In the genomic region with DNA sequence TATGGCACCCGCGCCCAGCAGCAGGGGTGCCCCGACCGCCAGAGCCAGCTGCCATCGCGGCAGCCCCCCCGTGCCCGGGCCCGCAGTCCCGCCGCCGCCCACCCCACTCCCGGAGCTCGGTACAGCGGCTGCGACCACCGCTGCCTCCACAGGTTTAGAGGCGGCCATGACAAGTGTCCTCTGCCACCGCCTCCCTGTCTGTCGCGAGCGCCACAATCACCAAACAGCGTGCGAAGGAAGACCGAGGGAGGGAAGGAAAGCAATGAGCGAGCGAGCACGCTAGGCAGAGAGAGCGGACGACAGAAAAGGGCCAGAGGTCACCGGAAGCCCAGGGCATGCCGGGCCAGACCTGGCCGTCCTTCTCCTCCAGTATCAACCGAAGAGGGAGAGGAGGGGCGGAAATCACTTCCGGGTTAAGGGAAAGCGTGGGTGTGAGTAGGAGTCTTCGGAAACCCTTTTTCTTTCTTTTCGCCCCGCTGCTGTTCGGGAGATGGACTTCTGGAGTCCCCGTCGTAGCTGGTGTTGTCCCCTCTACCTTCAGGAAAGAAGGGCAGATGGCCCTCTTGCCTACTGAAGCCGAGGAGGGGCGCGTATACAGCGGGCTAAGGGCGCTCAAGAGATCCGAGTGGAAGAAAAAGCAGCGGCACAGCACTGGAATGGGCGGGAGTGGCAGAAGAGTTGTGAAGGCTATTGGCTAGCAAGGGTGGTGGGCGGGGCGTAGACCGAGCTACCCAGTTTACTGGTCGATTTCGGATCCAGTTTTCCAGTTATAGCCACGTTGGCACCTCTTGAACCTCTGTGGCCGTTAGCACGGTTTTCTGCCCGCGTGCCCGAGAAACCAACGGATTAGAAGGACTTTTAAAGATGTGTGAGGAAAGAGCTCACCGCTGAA, we compare ENCODE assay signal across 1 cellular context.
TF ChIP-seq lines count a peak whose summit lies in the region.

Gene LNP1, plus strand, starts transcription at position 758 of the 892 bp plus-strand sequence. CDS start 28,191 bp downstream, outside the sequence.
Gene TOMM70, minus strand, starts transcription at position 308 of the 892 bp plus-strand sequence. Its CDS starts 140 bp downstream, at position 168.

TF ChIP-seq in HEK293, 187 proteins besides CTCF, POLR2A, EP300 and RAD21 (continued from another document and continues in another):
- TF ChIP-seq, protein P1, sequence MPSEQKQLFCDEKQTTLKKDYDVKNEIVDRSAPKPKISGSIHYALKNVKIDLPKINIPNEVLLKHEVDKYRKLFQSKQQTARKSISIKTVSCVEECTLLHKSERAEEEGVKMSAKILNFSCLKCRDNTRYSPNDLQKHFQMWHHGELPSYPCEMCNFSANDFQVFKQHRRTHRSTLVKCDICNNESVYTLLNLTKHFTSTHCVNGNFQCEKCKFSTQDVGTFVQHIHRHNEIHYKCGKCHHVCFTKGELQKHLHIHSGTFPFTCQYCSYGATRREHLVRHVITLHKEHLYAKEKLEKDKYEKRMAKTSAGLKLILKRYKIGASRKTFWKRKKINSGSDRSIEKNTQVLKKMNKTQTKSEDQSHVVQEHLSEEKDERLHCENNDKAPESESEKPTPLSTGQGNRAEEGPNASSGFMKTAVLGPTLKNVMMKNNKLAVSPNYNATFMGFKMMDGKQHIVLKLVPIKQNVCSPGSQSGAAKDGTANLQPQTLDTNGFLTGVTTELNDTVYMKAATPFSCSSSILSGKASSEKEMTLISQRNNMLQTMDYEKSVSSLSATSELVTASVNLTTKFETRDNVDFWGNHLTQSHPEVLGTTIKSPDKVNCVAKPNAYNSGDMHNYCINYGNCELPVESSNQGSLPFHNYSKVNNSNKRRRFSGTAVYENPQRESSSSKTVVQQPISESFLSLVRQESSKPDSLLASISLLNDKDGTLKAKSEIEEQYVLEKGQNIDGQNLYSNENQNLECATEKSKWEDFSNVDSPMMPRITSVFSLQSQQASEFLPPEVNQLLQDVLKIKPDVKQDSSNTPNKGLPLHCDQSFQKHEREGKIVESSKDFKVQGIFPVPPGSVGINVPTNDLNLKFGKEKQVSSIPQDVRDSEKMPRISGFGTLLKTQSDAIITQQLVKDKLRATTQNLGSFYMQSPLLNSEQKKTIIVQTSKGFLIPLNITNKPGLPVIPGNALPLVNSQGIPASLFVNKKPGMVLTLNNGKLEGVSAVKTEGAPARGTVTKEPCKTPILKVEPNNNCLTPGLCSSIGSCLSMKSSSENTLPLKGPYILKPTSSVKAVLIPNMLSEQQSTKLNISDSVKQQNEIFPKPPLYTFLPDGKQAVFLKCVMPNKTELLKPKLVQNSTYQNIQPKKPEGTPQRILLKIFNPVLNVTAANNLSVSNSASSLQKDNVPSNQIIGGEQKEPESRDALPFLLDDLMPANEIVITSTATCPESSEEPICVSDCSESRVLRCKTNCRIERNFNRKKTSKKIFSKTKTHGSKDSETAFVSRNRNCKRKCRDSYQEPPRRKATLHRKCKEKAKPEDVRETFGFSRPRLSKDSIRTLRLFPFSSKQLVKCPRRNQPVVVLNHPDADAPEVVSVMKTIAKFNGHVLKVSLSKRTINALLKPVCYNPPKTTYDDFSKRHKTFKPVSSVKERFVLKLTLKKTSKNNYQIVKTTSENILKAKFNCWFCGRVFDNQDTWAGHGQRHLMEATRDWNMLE (tag by site-specific recombination; conservative IDR thresholded peaks at IDR 0.05; ENCODE audit: low read depth): peak; percentile 99
- TF ChIP-seq ZNF266 (tag by site-specific recombination; IDR thresholded peaks at IDR 0.05; ENCODE audit: low read depth): no peak
- TF ChIP-seq, protein P2, sequence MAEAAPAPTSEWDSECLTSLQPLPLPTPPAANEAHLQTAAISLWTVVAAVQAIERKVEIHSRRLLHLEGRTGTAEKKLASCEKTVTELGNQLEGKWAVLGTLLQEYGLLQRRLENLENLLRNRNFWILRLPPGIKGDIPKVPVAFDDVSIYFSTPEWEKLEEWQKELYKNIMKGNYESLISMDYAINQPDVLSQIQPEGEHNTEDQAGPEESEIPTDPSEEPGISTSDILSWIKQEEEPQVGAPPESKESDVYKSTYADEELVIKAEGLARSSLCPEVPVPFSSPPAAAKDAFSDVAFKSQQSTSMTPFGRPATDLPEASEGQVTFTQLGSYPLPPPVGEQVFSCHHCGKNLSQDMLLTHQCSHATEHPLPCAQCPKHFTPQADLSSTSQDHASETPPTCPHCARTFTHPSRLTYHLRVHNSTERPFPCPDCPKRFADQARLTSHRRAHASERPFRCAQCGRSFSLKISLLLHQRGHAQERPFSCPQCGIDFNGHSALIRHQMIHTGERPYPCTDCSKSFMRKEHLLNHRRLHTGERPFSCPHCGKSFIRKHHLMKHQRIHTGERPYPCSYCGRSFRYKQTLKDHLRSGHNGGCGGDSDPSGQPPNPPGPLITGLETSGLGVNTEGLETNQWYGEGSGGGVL (tag by site-specific recombination; IDR thresholded peaks at IDR 0.05): no peak
- TF ChIP-seq ZBTB44 (tag by site-specific recombination; IDR thresholded peaks at IDR 0.05): no peak
- 0 out of 2 replicates have a peak, but pooled peaks have one; percentile 43 for TF ChIP-seq SCRT1 (tag by site-specific recombination; IDR thresholded peaks at IDR 0.05; ENCODE audit: borderline replicate concordance)
- TF ChIP-seq ZNF426 (tag by site-specific recombination; IDR thresholded peaks at IDR 0.05): no peak
- no peak for TF ChIP-seq ZNF626 (tag by site-specific recombination; IDR thresholded peaks at IDR 0.05)
- TF ChIP-seq, protein P3, sequence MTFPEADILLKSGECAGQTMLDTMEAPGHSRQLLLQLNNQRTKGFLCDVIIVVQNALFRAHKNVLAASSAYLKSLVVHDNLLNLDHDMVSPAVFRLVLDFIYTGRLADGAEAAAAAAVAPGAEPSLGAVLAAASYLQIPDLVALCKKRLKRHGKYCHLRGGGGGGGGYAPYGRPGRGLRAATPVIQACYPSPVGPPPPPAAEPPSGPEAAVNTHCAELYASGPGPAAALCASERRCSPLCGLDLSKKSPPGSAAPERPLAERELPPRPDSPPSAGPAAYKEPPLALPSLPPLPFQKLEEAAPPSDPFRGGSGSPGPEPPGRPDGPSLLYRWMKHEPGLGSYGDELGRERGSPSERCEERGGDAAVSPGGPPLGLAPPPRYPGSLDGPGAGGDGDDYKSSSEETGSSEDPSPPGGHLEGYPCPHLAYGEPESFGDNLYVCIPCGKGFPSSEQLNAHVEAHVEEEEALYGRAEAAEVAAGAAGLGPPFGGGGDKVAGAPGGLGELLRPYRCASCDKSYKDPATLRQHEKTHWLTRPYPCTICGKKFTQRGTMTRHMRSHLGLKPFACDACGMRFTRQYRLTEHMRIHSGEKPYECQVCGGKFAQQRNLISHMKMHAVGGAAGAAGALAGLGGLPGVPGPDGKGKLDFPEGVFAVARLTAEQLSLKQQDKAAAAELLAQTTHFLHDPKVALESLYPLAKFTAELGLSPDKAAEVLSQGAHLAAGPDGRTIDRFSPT (tag by site-specific recombination; IDR thresholded peaks at IDR 0.05): 0 out of 2 replicates have a peak, but pooled peaks have one; percentile 68
- no peak; the same call in 1 of the 2 replicates for TF ChIP-seq ZNF843 (tag by site-specific recombination; IDR thresholded peaks at IDR 0.05)
- TF ChIP-seq BCL11A (tag by site-specific recombination; IDR thresholded peaks at IDR 0.05; ENCODE audit: low read depth): peak; percentile 77
- TF ChIP-seq, protein P4, sequence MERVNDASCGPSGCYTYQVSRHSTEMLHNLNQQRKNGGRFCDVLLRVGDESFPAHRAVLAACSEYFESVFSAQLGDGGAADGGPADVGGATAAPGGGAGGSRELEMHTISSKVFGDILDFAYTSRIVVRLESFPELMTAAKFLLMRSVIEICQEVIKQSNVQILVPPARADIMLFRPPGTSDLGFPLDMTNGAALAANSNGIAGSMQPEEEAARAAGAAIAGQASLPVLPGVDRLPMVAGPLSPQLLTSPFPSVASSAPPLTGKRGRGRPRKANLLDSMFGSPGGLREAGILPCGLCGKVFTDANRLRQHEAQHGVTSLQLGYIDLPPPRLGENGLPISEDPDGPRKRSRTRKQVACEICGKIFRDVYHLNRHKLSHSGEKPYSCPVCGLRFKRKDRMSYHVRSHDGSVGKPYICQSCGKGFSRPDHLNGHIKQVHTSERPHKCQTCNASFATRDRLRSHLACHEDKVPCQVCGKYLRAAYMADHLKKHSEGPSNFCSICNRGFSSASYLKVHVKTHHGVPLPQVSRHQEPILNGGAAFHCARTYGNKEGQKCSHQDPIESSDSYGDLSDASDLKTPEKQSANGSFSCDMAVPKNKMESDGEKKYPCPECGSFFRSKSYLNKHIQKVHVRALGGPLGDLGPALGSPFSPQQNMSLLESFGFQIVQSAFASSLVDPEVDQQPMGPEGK (tag by site-specific recombination; IDR thresholded peaks at IDR 0.05): 0 out of 2 replicates have a peak, but pooled peaks have one; percentile 38
- TF ChIP-seq YY2 (tag by site-specific recombination; IDR thresholded peaks at IDR 0.05): peak; percentile 10; the same call in 1 of the 2 replicates
- TF ChIP-seq, protein P5, sequence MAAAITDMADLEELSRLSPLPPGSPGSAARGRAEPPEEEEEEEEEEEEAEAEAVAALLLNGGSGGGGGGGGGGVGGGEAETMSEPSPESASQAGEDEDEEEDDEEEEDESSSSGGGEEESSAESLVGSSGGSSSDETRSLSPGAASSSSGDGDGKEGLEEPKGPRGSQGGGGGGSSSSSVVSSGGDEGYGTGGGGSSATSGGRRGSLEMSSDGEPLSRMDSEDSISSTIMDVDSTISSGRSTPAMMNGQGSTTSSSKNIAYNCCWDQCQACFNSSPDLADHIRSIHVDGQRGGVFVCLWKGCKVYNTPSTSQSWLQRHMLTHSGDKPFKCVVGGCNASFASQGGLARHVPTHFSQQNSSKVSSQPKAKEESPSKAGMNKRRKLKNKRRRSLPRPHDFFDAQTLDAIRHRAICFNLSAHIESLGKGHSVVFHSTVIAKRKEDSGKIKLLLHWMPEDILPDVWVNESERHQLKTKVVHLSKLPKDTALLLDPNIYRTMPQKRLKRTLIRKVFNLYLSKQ (tag by site-specific recombination; IDR thresholded peaks at IDR 0.05; ENCODE audit: borderline replicate concordance): no peak
- TF ChIP-seq ZNF561 (tag by site-specific recombination; IDR thresholded peaks at IDR 0.05; ENCODE audit: borderline replicate concordance): no peak
- peak; percentile 89 for TF ChIP-seq PRDM1 (tag by site-specific recombination; IDR thresholded peaks at IDR 0.05)
- TF ChIP-seq ZFP3 (tag by site-specific recombination; IDR thresholded peaks at IDR 0.05; ENCODE audit: low read depth): peak; percentile 66; the same call in 1 of the 2 replicates
- TF ChIP-seq ZBTB11 (tag by site-specific recombination; conservative IDR thresholded peaks at IDR 0.05; ENCODE audit: low read depth): peak; percentile 91
- TF ChIP-seq KLF8 (tag by site-specific recombination; IDR thresholded peaks at IDR 0.05): peak; percentile 84
- no peak for TF ChIP-seq HOXA7 (CRISPR knock-in tag; IDR thresholded peaks at IDR 0.05; ENCODE audit: borderline replicate concordance)
- no peak for TF ChIP-seq ZNF792 (tag by site-specific recombination; IDR thresholded peaks at IDR 0.05)
- TF ChIP-seq, protein P6, sequence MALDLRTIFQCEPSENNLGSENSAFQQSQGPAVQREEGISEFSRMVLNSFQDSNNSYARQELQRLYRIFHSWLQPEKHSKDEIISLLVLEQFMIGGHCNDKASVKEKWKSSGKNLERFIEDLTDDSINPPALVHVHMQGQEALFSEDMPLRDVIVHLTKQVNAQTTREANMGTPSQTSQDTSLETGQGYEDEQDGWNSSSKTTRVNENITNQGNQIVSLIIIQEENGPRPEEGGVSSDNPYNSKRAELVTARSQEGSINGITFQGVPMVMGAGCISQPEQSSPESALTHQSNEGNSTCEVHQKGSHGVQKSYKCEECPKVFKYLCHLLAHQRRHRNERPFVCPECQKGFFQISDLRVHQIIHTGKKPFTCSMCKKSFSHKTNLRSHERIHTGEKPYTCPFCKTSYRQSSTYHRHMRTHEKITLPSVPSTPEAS (tag by site-specific recombination; IDR thresholded peaks at IDR 0.05): no peak
- 0 out of 2 replicates have a peak, but pooled peaks have one; percentile 40 for TF ChIP-seq ZNF692 (tag by site-specific recombination; IDR thresholded peaks at IDR 0.05)
- no peak for TF ChIP-seq ZNF138 (tag by site-specific recombination; IDR thresholded peaks at IDR 0.05; ENCODE audit: borderline replicate concordance)
- peak; percentile 92 for TF ChIP-seq ZNF366 (tag by site-specific recombination; conservative IDR thresholded peaks at IDR 0.05)
- peak; percentile 18; the same call in 1 of the 2 replicates for TF ChIP-seq ZEB2 (tag by site-specific recombination; IDR thresholded peaks at IDR 0.05)
- TF ChIP-seq ZNF2 (tag by site-specific recombination; IDR thresholded peaks at IDR 0.05): peak; percentile 28; the same call in 1 of the 2 replicates
